ENCODE assay signal across 9 cellular contexts in the genomic region with DNA sequence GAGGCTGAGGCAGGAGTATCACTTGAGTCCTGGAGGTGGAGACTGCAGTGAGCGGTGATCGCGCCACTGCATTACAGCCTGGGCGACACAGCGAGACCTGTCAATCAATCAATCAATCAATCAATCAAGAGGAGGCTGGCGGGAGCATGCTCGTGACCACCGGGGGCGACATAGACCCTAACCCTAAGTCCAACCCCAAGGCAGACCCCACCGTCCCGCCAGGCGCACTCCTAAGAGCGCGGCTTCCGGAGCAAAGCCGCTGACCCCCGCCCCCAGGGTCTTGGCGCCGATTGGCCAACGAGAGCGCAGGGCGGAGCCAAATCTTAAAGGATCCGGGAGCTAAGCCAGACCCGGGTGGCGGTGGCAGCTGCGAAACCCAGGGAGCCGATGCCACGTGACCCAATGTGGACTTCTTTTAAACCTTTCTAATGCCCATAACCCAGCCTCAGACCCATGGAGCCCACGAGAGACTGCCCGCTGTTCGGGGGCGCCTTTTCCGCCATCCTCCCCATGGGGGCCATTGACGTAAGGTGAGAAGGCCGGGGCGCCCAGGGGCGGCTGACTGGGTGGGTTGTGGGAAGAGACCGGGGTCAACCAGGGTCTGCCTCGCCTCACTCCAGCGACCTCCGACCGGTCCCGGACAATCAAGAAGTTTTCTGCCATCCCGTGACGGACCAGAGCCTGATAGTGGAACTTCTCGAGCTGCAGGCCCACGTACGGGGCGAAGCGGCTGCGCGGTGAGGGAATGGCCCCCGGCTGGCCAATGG. TPM values are rescaled to one million over a fixed set of nuclear protein-coding genes. Genes with fewer than 3 reads are reported as not detected.
DNase-seq lines count a peak whose midpoint lies in the region; ATAC-seq, FAIRE-seq and TF ChIP-seq lines count a peak whose summit lies in the region.
"Had no signal": no experiment of that assay in that cellular context is flagged by ENCODE, and none has a peak within 500 bp of the region (broad histone marks: within the 10 kb centered on the region; RNA-seq: fewer than 3 reads in every experiment).

Gene RANGRF (plus strand): TSS at position 335 of the 767 bp plus-strand sequence. CDS start 119 bp downstream, at position 454.

- no peak; the same call in 1 of the 2 replicates for TF ChIP-seq RAD21 in HepG2 (CRISPR knock-in tag; IDR thresholded peaks at IDR 0.05)

- peak; percentile 81 for FAIRE-seq in HepG2 (lab: Jason Lieb, UNC)
- FAIRE-seq: TTC549 had no signal

- TF ChIP-seq EP300 in HepG2 (IDR thresholded peaks at IDR 0.05; ENCODE audit: low read depth in 2 of 2, low read length in 2 of 2) (no peak), HepG2 (CRISPR knock-in tag; IDR thresholded peaks at IDR 0.05; ENCODE audit: borderline replicate concordance) (no peak)

- POLR2A ChIA-PET in HepG2 (lab: Yijun Ruan, JAX): interaction anchor here (0.7 to 2.3 kb wide), 16 partner anchors 11 to 342 kb away, joined by 3 to 20 read pairs (median 4); partner anchors contain the start of genes CTC1, KRABD2, MYH10 and NDEL1

- TF ChIP-seq POLR2A in HepG2 (IDR thresholded peaks at IDR 0.05; ENCODE audit: insufficient read depth in 1 of 2, low read depth in 2 of 2, low read length in 2 of 2): peak; percentile 59 to 86

- H3K27ac ChIP-seq in HepG2 (ENCODE audit: extremely low read length, insufficient read depth, low read length): peak within 1 kb of the TSS; percentile 76

- intact Hi-C loops in HepG2 (cut with micrococcal nuclease; ENCODE audit: unreplicated experiment): no loop called here

- WGBS in HepG2 (ENCODE audit: low lambda C conversion rate): under 1% methylated on average over 19 of the region's 53 CpGs

- CTCF ChIA-PET in HepG2 (lab: Yijun Ruan, JAX; ENCODE audit: low intra/inter-chr PET ratio, low total read pairs): no interaction called here

- H3K79me2 ChIP-seq in HepG2 (ENCODE audit: insufficient read depth, low read length): peaks cover 3% of the 10 kb centered on the region

- H3K4me2 ChIP-seq in HepG2 (ENCODE audit: low read depth, low read length): peak within 1 kb of the TSS; percentile 90

- no peaks in the 10 kb centered on the region for H3K36me3 ChIP-seq in HepG2 (replicated peaks in 1 of 2; ENCODE audit: control insufficient read depth in 1 of 2, insufficient read depth in 2 of 2, low read length in 2 of 2)

- no peaks in the 10 kb centered on the region for H3K9me3 ChIP-seq in HepG2 (ENCODE audit: low read length)

- H3K4me3 ChIP-seq in AG10803 (ENCODE audit: low read length): peak within 1 kb of the TSS; percentile 91
- peak within 1 kb of the TSS; percentile 76 to 86 (median 78) for H3K4me3 ChIP-seq in HepG2 (replicated peaks in 1 of 3; ENCODE audit: insufficient read depth in 1 of 3, low read depth in 2 of 3, low read length in 3 of 3)

- H3K9ac ChIP-seq in HepG2 (ENCODE audit: insufficient read depth, low read depth, low read length): peak within 1 kb of the TSS; percentile 77

- in situ Hi-C loops in HepG2 (cut with HindIII; ENCODE audit: extremely low pct_ligation_motif_present, low pct_unique_long_range_greater_than_20kb): loop anchor here (5.0 kb wide), 1 partner anchor 41 kb away; the partner anchor contains the start of genes CTC1 and PFAS

- H2AFZ ChIP-seq in HepG2 (ENCODE audit: low read length): no peak within 1 kb of the TSS

- H3K4me1 ChIP-seq in HepG2 (ENCODE audit: insufficient read depth, low read length): peaks cover 57% of the 10 kb centered on the region

- BruUV-seq in HepG2 (replicated peaks; lab: Mats Ljungman, UMichigan): no TSS peak

- no peaks in the 10 kb centered on the region for H3K27me3 ChIP-seq in HepG2 (ENCODE audit: control insufficient read depth in 1 of 2, insufficient read depth in 2 of 2, low read length in 2 of 2)

- TF ChIP-seq CTCF in AG10803 (conservative IDR thresholded peaks at IDR 0.05; ENCODE audit: low read length) (no peak), HepG2 (CRISPR knock-in tag; IDR thresholded peaks at IDR 0.05) (no peak)

- peak; percentile 75 for DNase-seq in AG10803 (ENCODE audit: low read depth)
- peak; percentile 60 for DNase-seq in NCI-H524 treated with DMSO at 0.1 percent for 48 hours (lab: John Stamatoyannopoulos, UW)
- DNase-seq in activated CD4-positive, alpha-beta T cell treated with anti-CD3 and anti-CD28 coated beads, Interleukin-2, amount 50 U/mL, for 24 hours (ENCODE audit: low read depth in 1 of 2, low spot score in 1 of 2): peak; percentile 53 to 74
- peak; percentile 86 for DNase-seq in dermis blood vessel endothelial cell
- peak; percentile 77 for DNase-seq in HepG2 (ENCODE audit: low spot score)
- DNase-seq in stimulated activated CD4-positive, alpha-beta T cell treated with anti-CD3 and anti-CD28 coated beads, Interleukin-2, amount 100 ng/mL, for 48 hours: peak; percentile 79 to 81

- ATAC-seq in GM19023 (IDR thresholded peaks at IDR 0.05; ENCODE audit: unreplicated experiment) (peak; percentile 87), HG03378 (IDR thresholded peaks at IDR 0.05; ENCODE audit: unreplicated experiment) (peak; percentile 72), HepG2 (peak; percentile 87)

- no peaks in the 10 kb centered on the region for H4K20me1 ChIP-seq in HepG2 (ENCODE audit: insufficient read depth, low read length)

TF ChIP-seq in HepG2, 621 proteins besides CTCF, POLR2A, EP300 and RAD21 (continues in another document):
- TF ChIP-seq MTF1 (CRISPR knock-in tag; IDR thresholded peaks at IDR 0.05) (no peak), KDM5A (IDR thresholded peaks at IDR 0.05; ENCODE audit: borderline replicate concordance, low read length) (peak; percentile 80), ZNF337 (CRISPR knock-in tag; IDR thresholded peaks at IDR 0.05; ENCODE audit: borderline replicate concordance, low read depth) (peak; percentile 73; the same call in 1 of the 2 replicates), ZNF24 (IDR thresholded peaks at IDR 0.05) (no peak), ZBTB7A (CRISPR knock-in tag; IDR thresholded peaks at IDR 0.05) (peak; percentile 83), PCBP1 (IDR thresholded peaks at IDR 0.05; ENCODE audit: borderline replicate concordance, low read depth, low read length) (no peak), XRCC5 (optimal IDR thresholded peaks at IDR 0.05; ENCODE audit: low read length) (peak; percentile 48), ATF7 (IDR thresholded peaks at IDR 0.05) (no peak), ATF7 (CRISPR knock-in tag; IDR thresholded peaks at IDR 0.05) (peak; percentile 72; the same call in 1 of the 2 replicates), HMG20B (CRISPR knock-in tag; conservative IDR thresholded peaks at IDR 0.05) (no peak), NPAS2 (CRISPR knock-in tag; IDR thresholded peaks at IDR 0.05; ENCODE audit: borderline replicate concordance) (no peak)
- TF ChIP-seq, protein P1, sequence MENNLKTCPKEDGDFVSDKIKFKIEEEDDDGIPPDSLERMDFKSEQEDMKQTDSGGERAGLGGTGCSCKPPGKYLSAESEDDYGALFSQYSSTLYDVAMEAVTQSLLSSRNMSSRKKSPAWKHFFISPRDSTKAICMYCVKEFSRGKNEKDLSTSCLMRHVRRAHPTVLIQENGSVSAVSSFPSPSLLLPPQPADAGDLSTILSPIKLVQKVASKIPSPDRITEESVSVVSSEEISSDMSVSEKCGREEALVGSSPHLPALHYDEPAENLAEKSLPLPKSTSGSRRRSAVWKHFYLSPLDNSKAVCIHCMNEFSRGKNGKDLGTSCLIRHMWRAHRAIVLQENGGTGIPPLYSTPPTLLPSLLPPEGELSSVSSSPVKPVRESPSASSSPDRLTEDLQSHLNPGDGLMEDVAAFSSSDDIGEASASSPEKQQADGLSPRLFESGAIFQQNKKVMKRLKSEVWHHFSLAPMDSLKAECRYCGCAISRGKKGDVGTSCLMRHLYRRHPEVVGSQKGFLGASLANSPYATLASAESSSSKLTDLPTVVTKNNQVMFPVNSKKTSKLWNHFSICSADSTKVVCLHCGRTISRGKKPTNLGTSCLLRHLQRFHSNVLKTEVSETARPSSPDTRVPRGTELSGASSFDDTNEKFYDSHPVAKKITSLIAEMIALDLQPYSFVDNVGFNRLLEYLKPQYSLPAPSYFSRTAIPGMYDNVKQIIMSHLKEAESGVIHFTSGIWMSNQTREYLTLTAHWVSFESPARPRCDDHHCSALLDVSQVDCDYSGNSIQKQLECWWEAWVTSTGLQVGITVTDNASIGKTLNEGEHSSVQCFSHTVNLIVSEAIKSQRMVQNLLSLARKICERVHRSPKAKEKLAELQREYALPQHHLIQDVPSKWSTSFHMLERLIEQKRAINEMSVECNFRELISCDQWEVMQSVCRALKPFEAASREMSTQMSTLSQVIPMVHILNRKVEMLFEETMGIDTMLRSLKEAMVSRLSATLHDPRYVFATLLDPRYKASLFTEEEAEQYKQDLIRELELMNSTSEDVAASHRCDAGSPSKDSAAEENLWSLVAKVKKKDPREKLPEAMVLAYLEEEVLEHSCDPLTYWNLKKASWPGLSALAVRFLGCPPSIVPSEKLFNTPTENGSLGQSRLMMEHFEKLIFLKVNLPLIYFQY (CRISPR knock-in tag; IDR thresholded peaks at IDR 0.05; ENCODE audit: borderline replicate concordance): no peak

RNA-seq across cellular contexts. Expression of gene RANGRF, which starts in this region (rescaled TPM):
- total RNA-seq in dermis blood vessel endothelial cell (9.5 and 13.4 TPM in 2 replicates), HepG2 (2016; rRNA removed; fragmentation: Illumina TruSeq; extraction: Trizol) (18.6 and 21.3 TPM in 2 replicates)
- total RNA-seq in HepG2 (2016; cell fraction: cytosol; rRNA removed; fragmentation: Illumina TruSeq; extraction: Trizol; ENCODE audit: low read depth): 32.2 and 35.5 TPM in 2 replicates
- 18.4 and 19.4 TPM in 2 replicates for total RNA-seq in HepG2 (2016; cell fraction: insoluble cytoplasmic fraction; rRNA removed; fragmentation: Illumina TruSeq; extraction: Trizol)
- total RNA-seq in HepG2 (2016; cell fraction: membrane; rRNA removed; fragmentation: Illumina TruSeq; extraction: Trizol): 30.6 and 38.9 TPM in 2 replicates
- 10.6 and 12.2 TPM in 2 replicates for total RNA-seq in HepG2 (2016; cell fraction: nucleus; rRNA removed; fragmentation: Illumina TruSeq; extraction: Trizol)
- 40.7 and 48.4 TPM in 2 replicates for polyA plus RNA-seq in HepG2 (2011; rRNA removed)
- 40.0 and 51.2 TPM in 2 replicates for polyA plus RNA-seq in HepG2 (2011; cell fraction: cytosol; rRNA removed)
- 53.9 and 65.1 TPM in 2 replicates for polyA plus RNA-seq in HepG2 (2011; cell fraction: nucleus; rRNA removed)
- polyA plus RNA-seq in HepG2 (2012): 30.0 and 42.5 TPM in 2 replicates
- polyA plus RNA-seq in HepG2 (2016; cell fraction: cytosol; fragmentation: Illumina TruSeq; extraction: Trizol; ENCODE audit: low read depth): 60.5 and 82.6 TPM in 2 replicates
- polyA plus RNA-seq in HepG2 (2016; cell fraction: insoluble cytoplasmic fraction; fragmentation: Illumina TruSeq; extraction: Trizol; ENCODE audit: low read depth): 34.4 and 37.9 TPM in 2 replicates
- 50.3 and 63.7 TPM in 2 replicates for polyA plus RNA-seq in HepG2 (2016; cell fraction: membrane; fragmentation: Illumina TruSeq; extraction: Trizol; ENCODE audit: low read depth)
- polyA plus RNA-seq in HepG2 (2016; cell fraction: nucleus; fragmentation: Illumina TruSeq; extraction: Trizol; ENCODE audit: insufficient read depth, low read depth): 38.8 and 42.0 TPM in 2 replicates
- polyA minus RNA-seq in HepG2 (2011; rRNA and poly(A)+ RNA removed; ENCODE audit: low replicate concordance): 22.2 and 42.1 TPM in 2 replicates
- polyA minus RNA-seq in HepG2 (2011; cell fraction: cytosol; rRNA and poly(A)+ RNA removed): 12.3 and 12.6 TPM in 2 replicates
- 6.8 and 9.6 TPM in 2 replicates for polyA minus RNA-seq in HepG2 (2011; cell fraction: nucleus; rRNA and poly(A)+ RNA removed)

Comparison
In these comparisons a context has a peak if more than half of its experiments do, and no peak if none do; other contexts are left out.
1. Peak in every context shown above with its lines: DNase-seq, ATAC-seq, H3K4me3 ChIP-seq and H3K27ac ChIP-seq.